Comparison of ENCODE assay signal across 8 cellular contexts in the genomic region with DNA sequence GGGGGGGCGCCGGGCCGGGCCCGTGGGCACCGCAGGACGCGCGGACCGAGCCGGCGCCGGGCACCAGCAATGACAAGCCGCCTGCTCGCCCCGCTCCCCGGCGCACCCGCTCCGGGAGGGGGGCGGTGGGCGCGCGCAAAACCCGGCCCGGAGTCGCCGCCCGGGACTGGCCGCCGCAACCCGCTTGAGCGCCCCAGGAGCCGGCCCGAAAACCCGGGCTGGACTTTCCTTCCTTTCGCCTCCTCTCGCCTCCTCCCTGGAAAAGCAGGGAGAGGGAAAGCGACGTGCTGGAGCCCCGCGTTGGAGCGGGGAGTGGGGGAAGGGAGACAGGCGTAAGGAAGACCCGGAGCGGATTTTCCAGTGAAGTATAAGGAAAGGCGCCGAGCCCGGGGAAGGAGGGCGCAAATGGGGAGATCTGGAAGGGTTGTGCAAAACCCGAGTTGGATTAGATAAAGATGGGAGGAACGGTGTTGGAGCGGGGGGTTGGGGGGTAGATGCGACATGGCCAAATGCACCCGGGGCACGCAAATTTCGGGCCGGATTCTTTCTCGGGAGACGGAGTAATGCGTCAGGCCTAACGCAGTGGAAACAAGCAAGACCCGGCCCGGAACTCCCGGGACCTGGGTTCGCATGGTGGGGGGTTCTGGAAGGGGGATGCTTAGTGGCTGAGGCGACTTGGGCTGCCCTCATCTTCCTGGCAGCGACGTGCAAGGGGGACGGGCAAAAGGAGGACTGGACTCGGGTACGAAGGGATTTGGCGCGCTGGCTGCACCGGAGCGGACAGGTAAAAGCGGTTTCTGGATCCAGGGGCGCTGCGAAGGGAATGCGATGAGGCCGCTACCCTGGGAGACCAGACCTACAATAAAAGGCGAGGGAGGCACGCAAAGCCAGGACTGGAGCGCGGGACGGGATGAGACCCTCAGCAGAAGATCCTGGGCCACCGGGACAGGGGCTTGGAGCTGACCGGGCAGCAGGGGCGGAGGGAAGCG. TPM values are rescaled to one million over a fixed set of nuclear protein-coding genes. Genes with fewer than 3 reads are reported as not detected.
DNase-seq lines count a peak whose midpoint lies in the region; ATAC-seq, FAIRE-seq and TF ChIP-seq lines count a peak whose summit lies in the region.
"Not testable (repeated sequence)": the region's sequence is repeated elsewhere in the genome, so short reads cannot be mapped to it uniquely, and the experiment has no call there.

No MANE protein-coding gene starts in this region.

- not testable (repeated sequence) for H3K27me3 ChIP-seq in bronchial epithelial cell (ENCODE audit: control insufficient read depth, insufficient read depth, low read length); pancreas

- intact Hi-C loops in activated CD4-positive, alpha-beta T cell treated with anti-CD3 and anti-CD28 coated beads, Interleukin-2, amount 10 ng/mL, durations not matched to agents 24 days and 14 days (cut with micrococcal nuclease); pancreas (cut with DNase I): not testable (repeated sequence)

- H3K9me3 Mint-ChIP-seq in activated CD4-positive, alpha-beta T cell treated with anti-CD3 and anti-CD28 coated beads, Interleukin-2, amount 10 ng/mL, durations not matched to agents 24 days and 14 days; stimulated activated naive CD8-positive, alpha-beta T cell treated with anti-CD3 and anti-CD28 coated beads, Interleukin-15, amount 100 ng/mL, for 72 hours: not testable (repeated sequence)

- H3K36me3 ChIP-seq in bronchial epithelial cell (ENCODE audit: control insufficient read depth, insufficient read depth, low read length); pancreas: not testable (repeated sequence)

- ATAC-seq in pancreas = peak; percentile 88 to 90 (median 90)
- peak; percentile 77 for ATAC-seq in stimulated activated naive CD8-positive, alpha-beta T cell treated with anti-CD3 and anti-CD28 coated beads, Interleukin-15, amount 100 ng/mL, for 72 hours

- H3K4me3 ChIP-seq in bronchial epithelial cell (ENCODE audit: low read depth, low read length) = peak overlapping the region; percentile 36
- H3K4me3 ChIP-seq in pancreas = peak overlapping the region; percentile 12 to 51 (median 34)

- H3K27ac ChIP-seq in pancreas = peak overlapping the region in 3 of 4 donors; percentile 27 to 63 (median 52)

- H3K27me3 Mint-ChIP-seq in activated CD4-positive, alpha-beta T cell treated with anti-CD3 and anti-CD28 coated beads, Interleukin-2, amount 10 ng/mL, durations not matched to agents 24 days and 14 days = peaks cover 55% of the 10 kb centered on the region
- peaks cover 53% of the 10 kb centered on the region for H3K27me3 Mint-ChIP-seq in stimulated activated naive CD8-positive, alpha-beta T cell treated with anti-CD3 and anti-CD28 coated beads, Interleukin-15, amount 100 ng/mL, for 72 hours

- not testable (repeated sequence) for FAIRE-seq in bronchial epithelial cell (lab: Jason Lieb, UNC); pancreas (lab: Jason Lieb, UNC)

- peak overlapping the region; percentile 85 for H3K4me3 Mint-ChIP-seq in activated CD4-positive, alpha-beta T cell treated with anti-CD3 and anti-CD28 coated beads, Interleukin-2, amount 10 ng/mL, durations not matched to agents 24 days and 14 days
- peak overlapping the region; percentile 89 to 95 for H3K4me3 Mint-ChIP-seq in stimulated activated naive CD8-positive, alpha-beta T cell treated with anti-CD3 and anti-CD28 coated beads, Interleukin-15, amount 100 ng/mL, for 72 hours

- not testable (repeated sequence) for TF ChIP-seq CTCF in bronchial epithelial cell (IDR thresholded peaks at IDR 0.05; ENCODE audit: insufficient read depth, low read length, severe bottlenecking); pancreas (IDR thresholded peaks at IDR 0.05)

- H3K9me3 ChIP-seq in pancreas = not testable (repeated sequence)

- DNase-seq in DMS 273 treated with DMSO at 0.1 percent for 48 hours (lab: John Stamatoyannopoulos, UW) = peak; percentile 75
- peak; percentile 80 for DNase-seq in HuH-7 (ENCODE audit: low spot score)
- peak; percentile 95 for DNase-seq in NCI-H82 treated with DMSO at 0.1 percent for 48 hours (lab: John Stamatoyannopoulos, UW; ENCODE audit: unreplicated experiment)
- peak; percentile 94 for DNase-seq in activated CD4-positive, alpha-beta T cell treated with anti-CD3 and anti-CD28 coated beads, Interleukin-2, amount 10 ng/mL, durations not matched to agents 24 days and 14 days
- peak; percentile 59 for DNase-seq in bronchial epithelial cell (ENCODE audit: low read depth)
- peak; percentile 89 for DNase-seq in hippocampal formation (lab: John Stamatoyannopoulos, UW)
- peak; percentile 88 to 94 (median 92) for DNase-seq in pancreas
- peak; percentile 89 for DNase-seq in stimulated activated naive CD8-positive, alpha-beta T cell treated with anti-CD3 and anti-CD28 coated beads, Interleukin-15, amount 100 ng/mL, for 72 hours

- not testable (repeated sequence) for H3K4me1 ChIP-seq in pancreas

- WGBS in pancreas, 2 donors = 0 to 1% methylated on average over 66 to 89 of the region's 89 CpGs

- not testable (repeated sequence) for H3K36me3 Mint-ChIP-seq in activated CD4-positive, alpha-beta T cell treated with anti-CD3 and anti-CD28 coated beads, Interleukin-2, amount 10 ng/mL, durations not matched to agents 24 days and 14 days (ENCODE audit: low read depth)

- peaks cover 22% of the 10 kb centered on the region for H3K4me1 Mint-ChIP-seq in activated CD4-positive, alpha-beta T cell treated with anti-CD3 and anti-CD28 coated beads, Interleukin-2, amount 10 ng/mL, durations not matched to agents 24 days and 14 days
- H3K4me1 Mint-ChIP-seq in stimulated activated naive CD8-positive, alpha-beta T cell treated with anti-CD3 and anti-CD28 coated beads, Interleukin-15, amount 100 ng/mL, for 72 hours = peaks cover 48% of the 10 kb centered on the region

- peak overlapping the region; percentile 75 for H3K27ac Mint-ChIP-seq in activated CD4-positive, alpha-beta T cell treated with anti-CD3 and anti-CD28 coated beads, Interleukin-2, amount 10 ng/mL, durations not matched to agents 24 days and 14 days
- H3K27ac Mint-ChIP-seq in stimulated activated naive CD8-positive, alpha-beta T cell treated with anti-CD3 and anti-CD28 coated beads, Interleukin-15, amount 100 ng/mL, for 72 hours = peak overlapping the region; percentile 94 to 95

RNA-seq across cellular contexts. Expression of gene ADGRL1, which starts 1.1 kb away (rescaled TPM):
- total RNA-seq in activated CD4-positive, alpha-beta T cell treated with anti-CD3 and anti-CD28 coated beads, Interleukin-2, amount 10 ng/mL, durations not matched to agents 24 days and 14 days = 14.3 and 17.2 TPM in 2 replicates
- total RNA-seq in bronchial epithelial cell (2.1 and 5.9 TPM in 2 replicates), pancreas (10 to 100 TPM in 2 of 6 donors, 1 to 10 TPM in 4; 8.3 to 11.7 (median 9.6) TPM)
- 10 to 100 TPM; 10.1 to 16.8 TPM for polyA plus RNA-seq in pancreas

Comparison
In these comparisons a context has a peak if more than half of its experiments do, and no peak if none do; other contexts are left out.
1. Peak in every context shown above with its lines: DNase-seq, ATAC-seq, H3K4me3 ChIP-seq and H3K27ac ChIP-seq.